ENCODE assay signal across 8 cellular contexts in genomic region chr10:71396714-71397339, GRCh38. TPM values are rescaled to one million over a fixed set of nuclear protein-coding genes. Genes with fewer than 3 reads are reported as not detected.
A peak's percentile ranks its signal among the peaks of the same experiment; 100 is the strongest.
DNase-seq lines count a peak whose midpoint lies in the region; ATAC-seq, FAIRE-seq and TF ChIP-seq lines count a peak whose summit lies in the region.

TSS of gene CDH23 (plus strand) at chr10:71396920. CDS start at chr10:71439832, 42,912 bp downstream.

- peaks cover 10 to 30% (median 20%) of the 10 kb centered on the region in 10 experiments for H3K4me1 ChIP-seq in BLaER1 treated with 17β-estradiol and CSF1 and Interleukin-3, amounts not matched to agents 10 nM and 100 nM
- H3K4me1 ChIP-seq in ascending aorta (peaks cover 10 to 17% of the 10 kb centered on the region in 2 donors), thoracic aorta (ENCODE audit: control insufficient read depth in 1 of 2, low read depth in 2 of 2) (peaks cover 10 to 17% of the 10 kb centered on the region in 2 donors), small intestine (ENCODE audit: control insufficient read depth in 2 of 2, insufficient read depth in 1 of 2, low read depth in 1 of 2, low read length in 1 of 2) (no peaks in the 10 kb centered on the region)

- intact Hi-C loops in ascending aorta (cut with DNase I) = loop anchor here (2.0 to 5.0 kb wide), 2 partner anchors 172 to 415 kb away; no protein-coding TSS in a partner anchor

- no peaks in the 10 kb centered on the region for H3K36me3 ChIP-seq in BLaER1 treated with 17β-estradiol and CSF1 and Interleukin-3, amounts not matched to agents 10 nM and 100 nM
- H3K36me3 ChIP-seq in ascending aorta (no peaks in the 10 kb centered on the region), thoracic aorta (no peaks in the 10 kb centered on the region), small intestine (ENCODE audit: control insufficient read depth in 2 of 2, insufficient read depth in 2 of 2, low read length in 2 of 2) (no peaks in the 10 kb centered on the region)

- H3K9me3 ChIP-seq in BLaER1 treated with 17β-estradiol and CSF1 and Interleukin-3, amounts not matched to agents 10 nM and 100 nM (replicated peaks in 1 of 11) = no peaks in the 10 kb centered on the region
- H3K9me3 ChIP-seq in ascending aorta (no peaks in the 10 kb centered on the region), thoracic aorta (no peaks in the 10 kb centered on the region), small intestine (ENCODE audit: control insufficient read depth, low read depth) (no peaks in the 10 kb centered on the region)

- H3K9ac ChIP-seq in BLaER1 treated with 17β-estradiol and CSF1 and Interleukin-3, amounts not matched to agents 10 nM and 100 nM = peak within 1 kb of the TSS; percentile 31 to 77 (median 65); a peak in 20 of 22 replicates

- peaks cover 46 to 61% (median 52%) of the 10 kb centered on the region in 11 experiments for H3K27me3 ChIP-seq in BLaER1 treated with 17β-estradiol and CSF1 and Interleukin-3, amounts not matched to agents 10 nM and 100 nM
- H3K27me3 ChIP-seq in ascending aorta (peaks cover 3% of the 10 kb centered on the region), thoracic aorta (replicated peaks; ENCODE audit: insufficient read depth) (no peaks in the 10 kb centered on the region), small intestine (ENCODE audit: control insufficient read depth in 2 of 2, insufficient read depth in 2 of 2, low read length in 2 of 2) (peaks cover 3 to 32% of the 10 kb centered on the region in 2 donors)

- peak within 1 kb of the TSS; percentile 91 to 100 (median 99) for H3K4me2 ChIP-seq in BLaER1 treated with 17β-estradiol and CSF1 and Interleukin-3, amounts not matched to agents 10 nM and 100 nM

- WGBS in small intestine, 3 donors = 0 to 1% (median 1%) methylated on average over 16 to 97 of the region's 97 CpGs

- DNase-seq in HuH-7 (ENCODE audit: low spot score) (peak; percentile 32), ascending aorta (ENCODE audit: low spot score in 2 of 2) (no peak), left lobe of liver (ENCODE audit: low spot score) (peak; percentile 71), thoracic aorta (ENCODE audit: low spot score) (no peak), small intestine (no peak), CD1c-positive myeloid dendritic cell (ENCODE audit: extremely low spot score) (no peak)

- H3K27ac ChIP-seq in BLaER1 treated with 17β-estradiol and CSF1 and Interleukin-3, amounts not matched to agents 10 nM and 100 nM = peak within 1 kb of the TSS in 3 of 11 experiments; percentile 2 to 40 (median 29); a peak in 3 of 22 replicates
- H3K27ac ChIP-seq in ascending aorta (no peak within 1 kb of the TSS), thoracic aorta (no peak within 1 kb of the TSS), small intestine (ENCODE audit: low read depth in 1 of 2, low read length in 1 of 2) (no peak within 1 kb of the TSS)

- TF ChIP-seq CTCF in ascending aorta (IDR thresholded peaks at IDR 0.05) = no peak
- no peak for TF ChIP-seq CTCF in thoracic aorta (IDR thresholded peaks at IDR 0.05)

- H3K4me3 ChIP-seq in BLaER1 treated with 17β-estradiol and CSF1 and Interleukin-3, amounts not matched to agents 10 nM and 100 nM = peak within 1 kb of the TSS; percentile 48 to 77 (median 66)
- H3K4me3 ChIP-seq in ascending aorta (peak within 1 kb of the TSS; percentile 51 to 69), thoracic aorta (peak within 1 kb of the TSS; percentile 75), small intestine (ENCODE audit: low read depth in 1 of 2, low read length in 2 of 2) (peak within 1 kb of the TSS in 1 of 2 donors; percentile 23)

- ATAC-seq in left lobe of liver (peak; percentile 80), thoracic aorta (ENCODE audit: insufficient number of reproducible peaks, low FRiP score, low read depth) (no peak), HG02884 (IDR thresholded peaks at IDR 0.05; ENCODE audit: unreplicated experiment) (no peak)

- no peak for FAIRE-seq in small intestine (lab: Jason Lieb, UNC)

- H4K20me1 ChIP-seq in BLaER1 treated with 17β-estradiol and CSF1 and Interleukin-3, amounts not matched to agents 10 nM and 100 nM = peaks cover 0 to 22% (median 11%) of the 10 kb centered on the region in 11 experiments; a peak in 10 of 22 replicates

RNA-seq across cellular contexts. Expression of gene CDH23, which starts in this region (rescaled TPM):
- 40.9 TPM for total RNA-seq in ascending aorta
- total RNA-seq in left lobe of liver = 20.9 TPM
- 10 to 100 TPM; 10.6 to 10.8 TPM for total RNA-seq in thoracic aorta
- polyA plus RNA-seq in small intestine = 1 to 10 TPM in 2 of 3 donors, under 1 TPM in 1; 0.89 to 2.5 (median 1.4) TPM

Comparison
In these comparisons a context has a peak if more than half of its experiments do, and no peak if none do; other contexts are left out.
1. DNase-seq: peak in HuH-7 (single experiment) and left lobe of liver (single experiment); none in ascending aorta (0 of 2), thoracic aorta (single experiment), small intestine (single experiment) and CD1c-positive myeloid dendritic cell (single experiment).